Comparison of ENCODE assay signal across 8 cellular contexts in genomic region chr7:69564454-69565417, GRCh38. TPM values are rescaled to one million over a fixed set of nuclear protein-coding genes. Genes with fewer than 3 reads are reported as not detected.
DNase-seq lines count a peak whose midpoint lies in the region; ATAC-seq and TF ChIP-seq lines count a peak whose summit lies in the region.

No MANE protein-coding gene starts in this region.

- peak; percentile 73 for ATAC-seq in HG02973 (IDR thresholded peaks at IDR 0.05; ENCODE audit: unreplicated experiment)
- no peak for ATAC-seq in GM19324 (IDR thresholded peaks at IDR 0.05; ENCODE audit: low FRiP score, unreplicated experiment)
- no peak for ATAC-seq in GM21381 (IDR thresholded peaks at IDR 0.05; ENCODE audit: unreplicated experiment)

- H3K27me3 Mint-ChIP-seq in CD14-positive monocyte (ENCODE audit: low read depth in 3 of 3) = peaks cover 4 to 7% (median 5%) of the 10 kb centered on the region in 3 donors

- no peaks in the 10 kb centered on the region for H3K9me3 Mint-ChIP-seq in CD14-positive monocyte

- no peak for TF ChIP-seq CTCF in CD14-positive monocyte (IDR thresholded peaks at IDR 0.05)

- intact Hi-C loops in head of caudate nucleus (cut with DNase I) = no loop called here
- intact Hi-C loops in CD14-positive monocyte (cut with micrococcal nuclease) = no loop called here

- H3K36me3 Mint-ChIP-seq in CD14-positive monocyte = no peaks in the 10 kb centered on the region

- peak; percentile 41 for DNase-seq in GM03348 (ENCODE audit: low spot score)
- DNase-seq in NCI-H526 (lab: John Stamatoyannopoulos, UW) = peak; percentile 55 to 81
- peak in 41 of 42 donors; percentile 41 to 93 (median 75) for DNase-seq in head of caudate nucleus
- no peak for DNase-seq in CD14-positive monocyte (ENCODE audit: low spot score)
- no peak for DNase-seq in amniotic stem cell (lab: John Stamatoyannopoulos, UW)

- H3K27ac Mint-ChIP-seq in CD14-positive monocyte = no peak overlapping the region

- H3K4me1 Mint-ChIP-seq in CD14-positive monocyte = no peaks in the 10 kb centered on the region

- H3K4me3 Mint-ChIP-seq in CD14-positive monocyte = no peak overlapping the region

RNA-seq across cellular contexts. Expression of gene AUTS2, which starts 33.5 kb away (rescaled TPM):
- polyA plus RNA-seq in CD14-positive monocyte = under 1 TPM in 1 of 2 donors, not detected in 1; 0.08 TPM

Comparison
In these comparisons a context has a peak if more than half of its experiments do, and no peak if none do; other contexts are left out.
1. DNase-seq: peak in GM03348 (single experiment), NCI-H526 (2 of 2) and head of caudate nucleus (41 of 42); none in CD14-positive monocyte (single experiment) and amniotic stem cell (single experiment).